Comparison of ENCODE assay signal across 14 cellular contexts in the genomic region with DNA sequence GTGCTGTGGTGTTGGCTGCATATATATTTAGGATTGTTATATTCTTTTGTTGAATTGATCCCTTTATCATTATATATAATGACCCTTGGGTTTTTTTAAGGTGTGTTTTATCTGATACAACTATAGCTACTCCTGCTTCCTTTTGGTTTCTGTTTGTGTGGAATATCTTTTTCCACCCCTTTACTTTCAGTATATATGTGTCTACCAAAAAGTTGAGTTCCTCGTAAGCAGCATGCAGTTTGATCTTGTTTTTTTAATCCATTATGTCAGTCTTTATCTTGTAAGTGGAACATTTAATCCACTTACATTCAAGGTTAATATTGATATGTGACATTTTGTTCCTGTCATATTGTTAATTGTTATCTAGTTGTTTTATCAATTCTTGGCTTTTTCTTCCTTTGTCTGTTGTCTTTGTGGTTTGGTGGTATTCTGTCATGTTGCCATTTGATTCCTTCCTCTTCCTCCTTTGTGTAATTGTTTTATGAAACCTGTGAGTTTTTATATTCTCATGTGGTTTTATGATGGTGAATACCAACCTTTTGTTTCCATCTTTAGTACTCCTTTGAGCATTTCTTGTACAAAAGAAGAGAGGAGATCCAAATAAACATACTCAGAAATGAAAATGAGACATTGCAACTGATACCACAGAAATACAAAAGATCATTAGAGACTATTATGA.
DNase-seq lines count a peak whose midpoint lies in the region; ATAC-seq lines count a peak whose summit lies in the region.
"Had no signal": no experiment of that assay in that cellular context is flagged by ENCODE, and none has a peak within 500 bp of the region (broad histone marks: within the 10 kb centered on the region; RNA-seq: fewer than 3 reads in every experiment).

No MANE protein-coding gene starts in this region.

- ATAC-seq in central memory CD8-positive, alpha-beta T cell (replicated peaks; ENCODE audit: extremely low read depth, poor library complexity, severe bottlenecking) = no peak
- ATAC-seq in GM18861 (IDR thresholded peaks at IDR 0.05; ENCODE audit: unreplicated experiment) = no peak
- ATAC-seq: right lobe of liver had no signal

- H3K4me3 Mint-ChIP-seq in activated naive CD4-positive, alpha-beta T cell treated with anti-CD3 and anti-CD28 coated beads, Interleukin-2, amount 50 U/mL, for 24 hours = peak overlapping the region; percentile 24
- H3K4me3 Mint-ChIP-seq in T-helper 1 cell treated with Interleukin-12 subunit alpha and Interleukin-12 subunit beta and Interleukin-4 antibody, amounts not matched to agents 30 μg/mL and 1 μg/mL, for 36 hours = peak overlapping the region; percentile 26
- H3K4me3 Mint-ChIP-seq in central memory CD8-positive, alpha-beta T cell = peak overlapping the region; percentile 4

- peaks cover 71% of the 10 kb centered on the region for H3K4me1 Mint-ChIP-seq in activated naive CD4-positive, alpha-beta T cell treated with anti-CD3 and anti-CD28 coated beads, Interleukin-2, amount 50 U/mL, for 24 hours
- peaks cover 50% of the 10 kb centered on the region for H3K4me1 Mint-ChIP-seq in T-helper 1 cell treated with Interleukin-12 subunit alpha and Interleukin-12 subunit beta and Interleukin-4 antibody, amounts not matched to agents 30 μg/mL and 1 μg/mL, for 36 hours (ENCODE audit: low read depth)
- peaks cover 61% of the 10 kb centered on the region for H3K4me1 Mint-ChIP-seq in central memory CD8-positive, alpha-beta T cell

- H3K36me3 Mint-ChIP-seq in activated naive CD4-positive, alpha-beta T cell treated with anti-CD3 and anti-CD28 coated beads, Interleukin-2, amount 50 U/mL, for 24 hours = no peaks in the 10 kb centered on the region
- peaks cover 21% of the 10 kb centered on the region for H3K36me3 Mint-ChIP-seq in T-helper 1 cell treated with Interleukin-12 subunit alpha and Interleukin-12 subunit beta and Interleukin-4 antibody, amounts not matched to agents 30 μg/mL and 1 μg/mL, for 36 hours (ENCODE audit: low read depth)
- H3K36me3 Mint-ChIP-seq in central memory CD8-positive, alpha-beta T cell (ENCODE audit: insufficient read depth) = peaks cover 6% of the 10 kb centered on the region

- no peak for DNase-seq in activated naive CD4-positive, alpha-beta T cell treated with anti-CD3 and anti-CD28 coated beads, Interleukin-2, amount 50 U/mL, for 16 hours
- DNase-seq in central memory CD8-positive, alpha-beta T cell (ENCODE audit: low spot score in 2 of 2) = no peak
- DNase-seq in NCI-H1694 treated with DMSO at 0.1 percent for 48 hours (lab: John Stamatoyannopoulos, UW) (no peak), NCI-H446 treated with DMSO at 0.1 percent for 48 hours (lab: John Stamatoyannopoulos, UW) (no peak), NCI-H2196 treated with DMSO at 0.1 percent for 48 hours (lab: John Stamatoyannopoulos, UW; ENCODE audit: unreplicated experiment) (no peak)
- DNase-seq: MG63, NCI-H2029 treated with DMSO at 0.1 percent for 48 hours, NCI-H82, right lobe of liver, SW 1271, testis had no signal

- H3K9me3 Mint-ChIP-seq in activated naive CD4-positive, alpha-beta T cell treated with anti-CD3 and anti-CD28 coated beads, Interleukin-2, amount 50 U/mL, for 24 hours = peaks cover 9% of the 10 kb centered on the region
- H3K9me3 Mint-ChIP-seq in T-helper 1 cell treated with Interleukin-12 subunit alpha and Interleukin-12 subunit beta and Interleukin-4 antibody, amounts not matched to agents 30 μg/mL and 1 μg/mL, for 36 hours = peaks cover 18% of the 10 kb centered on the region
- peaks cover 13% of the 10 kb centered on the region for H3K9me3 Mint-ChIP-seq in central memory CD8-positive, alpha-beta T cell

- peaks cover 3% of the 10 kb centered on the region for H3K27me3 Mint-ChIP-seq in activated naive CD4-positive, alpha-beta T cell treated with anti-CD3 and anti-CD28 coated beads, Interleukin-2, amount 50 U/mL, for 24 hours
- peaks cover 44% of the 10 kb centered on the region for H3K27me3 Mint-ChIP-seq in T-helper 1 cell treated with Interleukin-12 subunit alpha and Interleukin-12 subunit beta and Interleukin-4 antibody, amounts not matched to agents 30 μg/mL and 1 μg/mL, for 36 hours (ENCODE audit: low read depth)
- no peaks in the 10 kb centered on the region for H3K27me3 Mint-ChIP-seq in central memory CD8-positive, alpha-beta T cell

- peak overlapping the region; percentile 15 for H3K27ac Mint-ChIP-seq in activated naive CD4-positive, alpha-beta T cell treated with anti-CD3 and anti-CD28 coated beads, Interleukin-2, amount 50 U/mL, for 24 hours
- peak overlapping the region; percentile 53 for H3K27ac Mint-ChIP-seq in T-helper 1 cell treated with Interleukin-12 subunit alpha and Interleukin-12 subunit beta and Interleukin-4 antibody, amounts not matched to agents 30 μg/mL and 1 μg/mL, for 36 hours
- H3K27ac Mint-ChIP-seq in central memory CD8-positive, alpha-beta T cell (ENCODE audit: low read depth) = peak overlapping the region; percentile 53
